Comparison of ENCODE assay signal across 8 cellular contexts in the genomic region with DNA sequence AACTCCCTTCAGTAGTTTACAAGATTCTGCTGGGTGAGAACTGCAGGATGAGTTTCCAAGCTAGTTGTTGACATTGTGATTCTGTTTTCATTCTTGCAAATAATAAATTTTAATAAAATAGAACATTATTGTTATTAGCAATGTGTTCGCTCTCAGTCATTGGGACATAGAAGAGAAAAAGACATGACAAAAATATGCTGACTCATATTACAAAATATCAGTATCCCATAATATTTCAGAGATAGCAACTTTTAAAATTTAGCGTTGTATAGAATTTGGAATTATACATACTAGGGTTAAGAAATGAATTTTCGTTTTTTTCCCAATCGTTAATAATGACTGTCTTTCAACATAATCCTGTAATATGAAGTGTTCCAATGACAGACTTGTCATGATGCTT. TPM values are rescaled to one million over a fixed set of nuclear protein-coding genes. Genes with fewer than 3 reads are reported as not detected.
"Had no signal": no experiment of that assay in that cellular context is flagged by ENCODE, and none has a peak within 500 bp of the region (broad histone marks: within the 10 kb centered on the region; RNA-seq: fewer than 3 reads in every experiment).

No MANE protein-coding gene starts in this region.

- DNase-seq: H9, HCEC 1CT, KBM-7 had no signal

- H3K4me3 ChIP-seq: GM23338 had no signal

- H2AFZ ChIP-seq: GM23338 had no signal

- FAIRE-seq: H1, H54, HTR-8/SVneo had no signal

- H3K4me3 Mint-ChIP-seq: GM23338, H9 had no signal

- H3K27ac Mint-ChIP-seq: GM23338, H9 had no signal

- ATAC-seq: GM23338 had no signal

- H3K4me2 ChIP-seq: GM23338 had no signal

- H3K9me3 Mint-ChIP-seq: GM23338, H9 had no signal

RNA-seq across cellular contexts. Expression of gene KIT, which starts 45.4 kb away (rescaled TPM):
- total RNA-seq: HT-29 had no signal
